In genomic region chr9:304106-304505, GRCh38 we compare ENCODE assay signal across 1 cellular context.
TF ChIP-seq lines count a peak whose summit lies in the region.

No MANE protein-coding gene starts in this region.

TF ChIP-seq in SK-N-SH, 30 proteins besides CTCF, POLR2A, EP300 and RAD21 (continued from another document):
- TF ChIP-seq YY1 (IDR thresholded peaks at IDR 0.05; ENCODE audit: low read depth) = no peak
- TF ChIP-seq MAX (IDR thresholded peaks at IDR 0.05; ENCODE audit: low read depth) = no peak
